8 cellular contexts compared by ENCODE assay signal in genomic region chr19:13277104-13277809, GRCh38.
DNase-seq lines count a peak whose midpoint lies in the region; ATAC-seq, FAIRE-seq and TF ChIP-seq lines count a peak whose summit lies in the region.

No MANE protein-coding gene starts in this region.

- peak overlapping the region; percentile 12 to 40 (median 32) for H3K27ac Mint-ChIP-seq in immature natural killer cell

- peak; percentile 64 for ATAC-seq in GM18907 (IDR thresholded peaks at IDR 0.05; ENCODE audit: unreplicated experiment)
- ATAC-seq in GM12878 = peak; percentile 96
- ATAC-seq in HG03139 (IDR thresholded peaks at IDR 0.05; ENCODE audit: unreplicated experiment) = no peak

- H3K27ac ChIP-seq in GM12878 (ENCODE audit: control insufficient read depth, insufficient read depth) = 0 out of 2 replicates have a peak overlapping the region, but pooled peaks have one; percentile 24

- peak overlapping the region; percentile 93 for H3K4me2 ChIP-seq in GM12878 (ENCODE audit: control insufficient read depth, insufficient read depth)

- peak; percentile 55 for FAIRE-seq in TTC549 (lab: Jason Lieb, UNC)
- peak; percentile 96 for FAIRE-seq in GM12878 (lab: Jason Lieb, UNC)

- SMC1A ChIA-PET in GM12878 (lab: Charles Lee; ENCODE audit: uncharacterized antibody, unreplicated experiment) = interaction anchor here (0.8 to 1.8 kb wide), 8 partner anchors 11 to 585 kb away, joined by 3 to 9 read pairs (median 4); no protein-coding TSS in a partner anchor

- peak overlapping the region; percentile 24; the same call in 1 of the 2 replicates for H3K9ac ChIP-seq in GM12878 (ENCODE audit: control insufficient read depth, insufficient read depth, low read length)

- H3K4me3 Mint-ChIP-seq in immature natural killer cell = peak overlapping the region in 4 of 5 donors; percentile 26 to 63 (median 52)

- H2AFZ ChIP-seq in GM12878 (ENCODE audit: control insufficient read depth, low read depth, low read length) = peak overlapping the region; percentile 97

- no TSS peak for BruUV-seq in GM12878 (replicated peaks; lab: Mats Ljungman, UMichigan)

- peak; percentile 82 for TF ChIP-seq RAD21 in GM12878 (IDR thresholded peaks at IDR 0.05; ENCODE audit: insufficient read depth, low read depth, low read length)

- no peaks in the 10 kb centered on the region for H3K27me3 ChIP-seq in GM12878 (replicated peaks in 1 of 2; ENCODE audit: control insufficient read depth in 2 of 2, insufficient read depth in 2 of 2, low read length in 1 of 2)

- in situ Hi-C loops in GM12878 (cut with MboI) = loop anchor here (5.0 to 25.0 kb wide), 4 partner anchors 150 to 785 kb away; partner anchors contain the start of genes MISP3 and PALM3

- TF ChIP-seq EP300 in GM12878 (IDR thresholded peaks at IDR 0.05; ENCODE audit: borderline replicate concordance in 1 of 2, control insufficient read depth in 1 of 2, low read depth in 2 of 2, low read length in 2 of 2) = no peak

- no peaks in the 10 kb centered on the region for H4K20me1 ChIP-seq in GM12878 (ENCODE audit: control insufficient read depth, insufficient read depth)

- peaks cover 0 to 2% (median 0%) of the 10 kb centered on the region in 6 donors for H3K9me3 Mint-ChIP-seq in immature natural killer cell

- TF ChIP-seq POLR2A in GM12878 (IDR thresholded peaks at IDR 0.05; ENCODE audit: low read depth, low read length) = no peak

- no peaks in the 10 kb centered on the region for H3K36me3 Mint-ChIP-seq in immature natural killer cell

- peaks cover 2 to 16% (median 6%) of the 10 kb centered on the region in 3 donors for H3K27me3 Mint-ChIP-seq in immature natural killer cell (ENCODE audit: low read depth in 3 of 3)

- DNase-seq in AG10803 (ENCODE audit: low read depth) = peak; percentile 68
- peak; percentile 67 for DNase-seq in NCI-H146 (lab: John Stamatoyannopoulos, UW)
- DNase-seq in GM12878 (ENCODE audit: low read depth, low spot score) = peak; percentile 71
- peak; percentile 69 to 77 (median 75) for DNase-seq in immature natural killer cell
- peak; percentile 36 to 60 for DNase-seq in stimulated activated CD4-positive, alpha-beta T cell treated with anti-CD3 and anti-CD28 coated beads, Interleukin-15, amount 100 ng/mL, for 48 hours (ENCODE audit: low read depth in 2 of 2)

- intact Hi-C loops in GM12878 (cut with micrococcal nuclease; ENCODE audit: unreplicated experiment) = loop anchor here (1.0 to 10.0 kb wide), 5 partner anchors 154 to 585 kb away; no protein-coding TSS in a partner anchor

- RAD21 ChIA-PET in GM12878 (lab: Charles Lee; ENCODE audit: unreplicated experiment) = interaction anchor here (0.7 to 2.6 kb wide), 7 partner anchors 35 to 524 kb away, joined by 3 to 22 read pairs (median 6); no protein-coding TSS in a partner anchor

- H3K4me1 ChIP-seq in GM12878 (ENCODE audit: control insufficient read depth, insufficient read depth, low read length) = peaks cover 11% of the 10 kb centered on the region

- CTCF ChIA-PET in GM12878 (lab: Yijun Ruan, JAX) = interaction anchor here (0.6 to 2.9 kb wide), 35 partner anchors 9 to 1294 kb away, joined by 3 to 49 read pairs (median 4); no protein-coding TSS in a partner anchor

- peak; percentile 65 for TF ChIP-seq CTCF in AG10803 (conservative IDR thresholded peaks at IDR 0.05; ENCODE audit: low read length)
- peak; percentile 43 to 79 (median 67); a peak in 5 of 6 replicates for TF ChIP-seq CTCF in GM12878 (IDR thresholded peaks at IDR 0.05 in 2 of 3, conservative IDR thresholded peaks at IDR 0.05 in 1 of 3; ENCODE audit: control insufficient read depth in 2 of 3, extremely low read depth in 1 of 3, insufficient read depth in 1 of 3, low read depth in 3 of 3, low read length in 3 of 3)

- no peaks in the 10 kb centered on the region for H3K79me2 ChIP-seq in GM12878 (ENCODE audit: control insufficient read depth, insufficient read depth, low read length)

- no peaks in the 10 kb centered on the region for H3K36me3 ChIP-seq in GM12878 (ENCODE audit: control insufficient read depth in 2 of 2, insufficient read depth in 2 of 2, low read length in 1 of 2)

- H3K9me3 ChIP-seq in GM12878 (replicated peaks; ENCODE audit: control insufficient read depth, insufficient read depth, low read length) = peaks cover 5% of the 10 kb centered on the region; the same call in 2 of the 3 replicates

- POLR2A ChIA-PET in GM12878 (lab: Charles Lee) = interaction anchor here (0.7 to 1.0 kb wide), 2 partner anchors 312 to 612 kb away, joined by 3 to 8 read pairs; no protein-coding TSS in a partner anchor

- H3K4me3 ChIP-seq in AG10803 (ENCODE audit: low read length) = no peak overlapping the region
- H3K4me3 ChIP-seq in GM12878 = no peak overlapping the region

- H3K4me1 Mint-ChIP-seq in immature natural killer cell = peaks cover 10 to 18% of the 10 kb centered on the region in 2 donors

- WGBS in GM12878 (ENCODE audit: insufficient coverage, insufficient replicate concordance, low lambda C conversion rate, missing lambda C conversion rate) = 25% methylated on average over 17 of the region's 17 CpGs

TF ChIP-seq in GM12878, 131 proteins besides CTCF, POLR2A, EP300 and RAD21 (continues in another document):
- TF ChIP-seq ESRRA (IDR thresholded peaks at IDR 0.05; ENCODE audit: low read length) = peak; percentile 73
- 0 out of 2 replicates have a peak, but pooled peaks have one; percentile 63 for TF ChIP-seq IRF4 (IDR thresholded peaks at IDR 0.05; ENCODE audit: low read depth, low read length)
- no peak for TF ChIP-seq USF2 (IDR thresholded peaks at IDR 0.05; ENCODE audit: borderline replicate concordance, low read depth, low read length)
- peak; percentile 48 for TF ChIP-seq SKIL (IDR thresholded peaks at IDR 0.05; ENCODE audit: low read depth, poor library complexity, severe bottlenecking)
- peak; percentile 59; the same call in 1 of the 2 replicates for TF ChIP-seq SMC3 (IDR thresholded peaks at IDR 0.05; ENCODE audit: borderline replicate concordance, low read length)
- peak in 1 of 2 experiments; percentile 60; a peak in 1 of 4 replicates for TF ChIP-seq SRF (IDR thresholded peaks at IDR 0.05; ENCODE audit: low read depth in 2 of 2, low read length in 2 of 2)
- 0 out of 2 replicates have a peak, but pooled peaks have one; percentile 32 for TF ChIP-seq NBN (IDR thresholded peaks at IDR 0.05)
- TF ChIP-seq EED (IDR thresholded peaks at IDR 0.05; ENCODE audit: low read depth) = no peak
- peak; percentile 89 for TF ChIP-seq ZNF217 (IDR thresholded peaks at IDR 0.05)
- TF ChIP-seq TCF12 (IDR thresholded peaks at IDR 0.05; ENCODE audit: low read depth, low read length) = 0 out of 2 replicates have a peak, but pooled peaks have one; percentile 36
- no peak for TF ChIP-seq PBX3 (IDR thresholded peaks at IDR 0.05; ENCODE audit: insufficient replicate concordance, low read depth, low read length)
- 0 out of 2 replicates have a peak, but pooled peaks have one; percentile 35 for TF ChIP-seq RELB (IDR thresholded peaks at IDR 0.05; ENCODE audit: low read depth)
